ENCODE assay signal across 1 cellular context in genomic region chr9:134067904-134068741, GRCh38.
A peak's percentile ranks its signal among the peaks of the same experiment; 100 is the strongest.
TF ChIP-seq lines count a peak whose summit lies in the region.

Gene BRD3, minus strand, starts transcription at chr9:134068026. Its CDS starts 14,549 bp downstream, at chr9:134053477.

TF ChIP-seq in HepG2, 621 proteins besides CTCF, POLR2A, EP300 and RAD21 (continued from another document and continues in another):
- TF ChIP-seq MAX (IDR thresholded peaks at IDR 0.05) (no peak; the same call in 1 of the 2 replicates), ZBTB38 (CRISPR knock-in tag; IDR thresholded peaks at IDR 0.05) (peak; percentile 10; the same call in 1 of the 2 replicates), GATA4 (IDR thresholded peaks at IDR 0.05; ENCODE audit: borderline replicate concordance, low read depth) (no peak), ZNF562 (CRISPR knock-in tag; IDR thresholded peaks at IDR 0.05; ENCODE audit: borderline replicate concordance) (no peak), SMAD1 (CRISPR knock-in tag; IDR thresholded peaks at IDR 0.05; ENCODE audit: borderline replicate concordance, low read depth) (no peak), ZNF468 (CRISPR knock-in tag; IDR thresholded peaks at IDR 0.05) (no peak), ZBTB7B (CRISPR knock-in tag; IDR thresholded peaks at IDR 0.05) (no peak), TOPORS (CRISPR knock-in tag; IDR thresholded peaks at IDR 0.05) (no peak), ZNF678 (CRISPR knock-in tag; IDR thresholded peaks at IDR 0.05) (no peak), SIN3A (IDR thresholded peaks at IDR 0.05; ENCODE audit: borderline replicate concordance, low read depth, low read length) (peak; percentile 48; the same call in 1 of the 2 replicates), PITX1 (CRISPR knock-in tag; IDR thresholded peaks at IDR 0.05) (no peak), ZSCAN5A (CRISPR knock-in tag; IDR thresholded peaks at IDR 0.05; ENCODE audit: borderline replicate concordance) (no peak), FOXA3 (CRISPR knock-in tag; IDR thresholded peaks at IDR 0.05) (peak; percentile 28; the same call in 1 of the 2 replicates), HOXA9 (CRISPR knock-in tag; IDR thresholded peaks at IDR 0.05; ENCODE audit: borderline replicate concordance) (no peak), ZNF557 (CRISPR knock-in tag; IDR thresholded peaks at IDR 0.05) (no peak), ZNF460 (CRISPR knock-in tag; IDR thresholded peaks at IDR 0.05; ENCODE audit: borderline replicate concordance) (no peak), RFX5 (IDR thresholded peaks at IDR 0.05; ENCODE audit: low read depth, low read length) (no peak), ZNF207 (IDR thresholded peaks at IDR 0.05; ENCODE audit: borderline replicate concordance) (no peak), ZBTB8A (CRISPR knock-in tag; IDR thresholded peaks at IDR 0.05; ENCODE audit: borderline replicate concordance, low read depth) (no peak), MBNL3 (CRISPR knock-in tag; conservative IDR thresholded peaks at IDR 0.05) (no peak), JDP2 (CRISPR knock-in tag; IDR thresholded peaks at IDR 0.05; ENCODE audit: borderline replicate concordance) (no peak), SRY (CRISPR knock-in tag; IDR thresholded peaks at IDR 0.05) (peak; percentile 70; the same call in 1 of the 2 replicates), ZMAT5 (CRISPR knock-in tag; IDR thresholded peaks at IDR 0.05; ENCODE audit: borderline replicate concordance, low read depth) (no peak), ATF7-NPFF (CRISPR knock-in tag; IDR thresholded peaks at IDR 0.05; ENCODE audit: low read depth) (no peak), FIP1L1 (IDR thresholded peaks at IDR 0.05; ENCODE audit: borderline replicate concordance, insufficient read depth, low read depth, low read length) (no peak), GATAD1 (CRISPR knock-in tag; IDR thresholded peaks at IDR 0.05) (no peak), FOXC1 (CRISPR knock-in tag; IDR thresholded peaks at IDR 0.05; ENCODE audit: borderline replicate concordance) (no peak), GLI4 (CRISPR knock-in tag; IDR thresholded peaks at IDR 0.05; ENCODE audit: borderline replicate concordance) (no peak), RBFOX2 (IDR thresholded peaks at IDR 0.05; ENCODE audit: low read depth, low read length) (peak; percentile 76), NR2C2 (CRISPR knock-in tag; IDR thresholded peaks at IDR 0.05; ENCODE audit: borderline replicate concordance) (0 out of 2 replicates have a peak, but pooled peaks have one; percentile 5), IRF9 (CRISPR knock-in tag; IDR thresholded peaks at IDR 0.05; ENCODE audit: borderline replicate concordance) (no peak), MXD3 (CRISPR knock-in tag; IDR thresholded peaks at IDR 0.05) (no peak), E2F2 (CRISPR knock-in tag; IDR thresholded peaks at IDR 0.05; ENCODE audit: borderline replicate concordance) (no peak), U2AF1 (optimal IDR thresholded peaks at IDR 0.05; ENCODE audit: low read depth, low read length) (no peak), TIGD3 (CRISPR knock-in tag; IDR thresholded peaks at IDR 0.05; ENCODE audit: borderline replicate concordance) (no peak), ZNF597 (CRISPR knock-in tag; IDR thresholded peaks at IDR 0.05) (no peak)
- TF ChIP-seq, protein P1, sequence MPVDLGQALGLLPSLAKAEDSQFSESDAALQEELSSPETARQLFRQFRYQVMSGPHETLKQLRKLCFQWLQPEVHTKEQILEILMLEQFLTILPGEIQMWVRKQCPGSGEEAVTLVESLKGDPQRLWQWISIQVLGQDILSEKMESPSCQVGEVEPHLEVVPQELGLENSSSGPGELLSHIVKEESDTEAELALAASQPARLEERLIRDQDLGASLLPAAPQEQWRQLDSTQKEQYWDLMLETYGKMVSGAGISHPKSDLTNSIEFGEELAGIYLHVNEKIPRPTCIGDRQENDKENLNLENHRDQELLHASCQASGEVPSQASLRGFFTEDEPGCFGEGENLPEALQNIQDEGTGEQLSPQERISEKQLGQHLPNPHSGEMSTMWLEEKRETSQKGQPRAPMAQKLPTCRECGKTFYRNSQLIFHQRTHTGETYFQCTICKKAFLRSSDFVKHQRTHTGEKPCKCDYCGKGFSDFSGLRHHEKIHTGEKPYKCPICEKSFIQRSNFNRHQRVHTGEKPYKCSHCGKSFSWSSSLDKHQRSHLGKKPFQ (CRISPR knock-in tag; IDR thresholded peaks at IDR 0.05; ENCODE audit: insufficient replicate concordance), result no peak
- TF ChIP-seq, protein P2, sequence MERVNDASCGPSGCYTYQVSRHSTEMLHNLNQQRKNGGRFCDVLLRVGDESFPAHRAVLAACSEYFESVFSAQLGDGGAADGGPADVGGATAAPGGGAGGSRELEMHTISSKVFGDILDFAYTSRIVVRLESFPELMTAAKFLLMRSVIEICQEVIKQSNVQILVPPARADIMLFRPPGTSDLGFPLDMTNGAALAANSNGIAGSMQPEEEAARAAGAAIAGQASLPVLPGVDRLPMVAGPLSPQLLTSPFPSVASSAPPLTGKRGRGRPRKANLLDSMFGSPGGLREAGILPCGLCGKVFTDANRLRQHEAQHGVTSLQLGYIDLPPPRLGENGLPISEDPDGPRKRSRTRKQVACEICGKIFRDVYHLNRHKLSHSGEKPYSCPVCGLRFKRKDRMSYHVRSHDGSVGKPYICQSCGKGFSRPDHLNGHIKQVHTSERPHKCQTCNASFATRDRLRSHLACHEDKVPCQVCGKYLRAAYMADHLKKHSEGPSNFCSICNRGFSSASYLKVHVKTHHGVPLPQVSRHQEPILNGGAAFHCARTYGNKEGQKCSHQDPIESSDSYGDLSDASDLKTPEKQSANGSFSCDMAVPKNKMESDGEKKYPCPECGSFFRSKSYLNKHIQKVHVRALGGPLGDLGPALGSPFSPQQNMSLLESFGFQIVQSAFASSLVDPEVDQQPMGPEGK (CRISPR knock-in tag; IDR thresholded peaks at IDR 0.05), result 0 out of 2 replicates have a peak, but pooled peaks have one; percentile 21
- TF ChIP-seq, protein P3, sequence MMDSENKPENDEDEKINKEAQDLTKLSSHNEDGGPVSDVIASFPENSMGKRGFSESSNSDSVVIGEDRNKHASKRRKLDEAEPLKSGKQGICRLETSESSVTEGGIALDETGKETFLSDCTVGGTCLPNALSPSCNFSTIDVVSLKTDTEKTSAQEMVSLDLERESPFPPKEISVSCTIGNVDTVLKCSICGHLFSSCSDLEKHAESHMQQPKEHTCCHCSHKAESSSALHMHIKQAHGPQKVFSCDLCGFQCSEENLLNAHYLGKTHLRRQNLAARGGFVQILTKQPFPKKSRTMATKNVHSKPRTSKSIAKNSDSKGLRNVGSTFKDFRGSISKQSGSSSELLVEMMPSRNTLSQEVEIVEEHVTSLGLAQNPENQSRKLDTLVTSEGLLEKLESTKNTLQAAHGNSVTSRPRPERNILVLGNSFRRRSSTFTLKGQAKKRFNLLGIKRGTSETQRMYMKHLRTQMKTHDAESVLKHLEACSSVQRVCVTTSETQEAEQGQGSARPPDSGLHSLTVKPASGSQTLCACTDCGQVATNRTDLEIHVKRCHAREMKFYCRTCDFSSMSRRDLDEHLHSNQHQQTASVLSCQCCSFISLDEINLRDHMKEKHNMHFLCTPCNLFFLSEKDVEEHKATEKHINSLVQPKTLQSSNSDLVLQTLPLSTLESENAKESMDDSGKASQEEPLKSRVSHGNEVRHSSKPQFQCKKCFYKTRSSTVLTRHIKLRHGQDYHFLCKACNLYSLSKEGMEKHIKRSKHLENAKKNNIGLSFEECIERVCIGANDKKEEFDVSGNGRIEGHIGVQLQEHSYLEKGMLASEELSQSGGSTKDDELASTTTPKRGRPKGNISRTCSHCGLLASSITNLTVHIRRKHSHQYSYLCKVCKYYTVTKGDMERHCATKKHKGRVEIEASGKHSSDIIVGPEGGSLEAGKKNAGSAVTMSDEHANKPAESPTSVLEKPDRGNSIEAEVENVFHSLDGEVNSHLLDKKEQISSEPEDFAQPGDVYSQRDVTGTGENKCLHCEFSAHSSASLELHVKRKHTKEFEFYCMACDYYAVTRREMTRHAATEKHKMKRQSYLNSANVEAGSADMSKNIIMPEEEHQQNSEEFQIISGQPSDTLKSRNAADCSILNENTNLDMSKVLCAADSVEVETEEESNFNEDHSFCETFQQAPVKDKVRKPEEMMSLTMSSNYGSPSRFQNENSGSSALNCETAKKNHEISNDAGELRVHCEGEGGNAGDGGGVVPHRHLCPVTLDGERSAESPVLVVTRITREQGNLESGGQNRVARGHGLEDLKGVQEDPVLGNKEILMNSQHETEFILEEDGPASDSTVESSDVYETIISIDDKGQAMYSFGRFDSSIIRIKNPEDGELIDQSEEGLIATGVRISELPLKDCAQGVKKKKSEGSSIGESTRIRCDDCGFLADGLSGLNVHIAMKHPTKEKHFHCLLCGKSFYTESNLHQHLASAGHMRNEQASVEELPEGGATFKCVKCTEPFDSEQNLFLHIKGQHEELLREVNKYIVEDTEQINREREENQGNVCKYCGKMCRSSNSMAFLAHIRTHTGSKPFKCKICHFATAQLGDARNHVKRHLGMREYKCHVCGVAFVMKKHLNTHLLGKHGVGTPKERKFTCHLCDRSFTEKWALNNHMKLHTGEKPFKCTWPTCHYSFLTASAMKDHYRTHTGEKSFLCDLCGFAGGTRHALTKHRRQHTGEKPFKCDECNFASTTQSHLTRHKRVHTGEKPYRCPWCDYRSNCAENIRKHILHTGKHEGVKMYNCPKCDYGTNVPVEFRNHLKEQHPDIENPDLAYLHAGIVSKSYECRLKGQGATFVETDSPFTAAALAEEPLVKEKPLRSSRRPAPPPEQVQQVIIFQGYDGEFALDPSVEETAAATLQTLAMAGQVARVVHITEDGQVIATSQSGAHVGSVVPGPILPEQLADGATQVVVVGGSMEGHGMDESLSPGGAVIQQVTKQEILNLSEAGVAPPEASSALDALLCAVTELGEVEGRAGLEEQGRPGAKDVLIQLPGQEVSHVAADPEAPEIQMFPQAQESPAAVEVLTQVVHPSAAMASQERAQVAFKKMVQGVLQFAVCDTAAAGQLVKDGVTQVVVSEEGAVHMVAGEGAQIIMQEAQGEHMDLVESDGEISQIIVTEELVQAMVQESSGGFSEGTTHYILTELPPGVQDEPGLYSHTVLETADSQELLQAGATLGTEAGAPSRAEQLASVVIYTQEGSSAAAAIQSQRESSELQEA (CRISPR knock-in tag; IDR thresholded peaks at IDR 0.05; ENCODE audit: not compliant biosample characterization), result no peak
